ENCODE assay signal across 18 cellular contexts in genomic region chr17:65176646-65177409, GRCh38.
"Had no signal": no experiment of that assay in that cellular context is flagged by ENCODE, and none has a peak within 500 bp of the region (broad histone marks: within the 10 kb centered on the region; RNA-seq: fewer than 3 reads in every experiment).

No MANE protein-coding gene starts in this region.

- H3K27ac ChIP-seq: body of pancreas, coronary artery, esophagus muscularis mucosa, hepatocyte, left lung, SK-N-MC, WERI-Rb-1 had no signal

- FAIRE-seq: kidney had no signal

- H2AFZ ChIP-seq: hepatocyte had no signal

- DNase-seq: activated CD8-positive, alpha-beta memory T cell treated with anti-CD3 and anti-CD28 coated beads, Interleukin-2, amount 50 U/mL, for 4 hours; activated CD8-positive, alpha-beta T cell treated with anti-CD3 and anti-CD28 coated beads, Interleukin-2, amount 10 ng/mL, durations not matched to agents 7 days and 5 days; activated naive CD4-positive, alpha-beta T cell treated with Interleukin-2 at 50 U/mL for 16 hours; amygdala; body of pancreas; central memory CD4-positive, alpha-beta T cell; kidney; left lung; occipital lobe; stimulated activated CD4-positive, alpha-beta T cell treated with anti-CD3 and anti-CD28 coated beads, Interleukin-4, amount 100 ng/mL, for 1 hour; stimulated activated naive CD8-positive, alpha-beta T cell treated with anti-CD3 and anti-CD28 coated beads, Interleukin-15, Interleukin-2, amounts not matched to agents 100 U/mL and 50 U/mL, for 24 hours; trophoblast cell; WERI-Rb-1 had no signal

- ATAC-seq: activated CD8-positive, alpha-beta T cell treated with anti-CD3 and anti-CD28 coated beads, Interleukin-2, amount 10 ng/mL, durations not matched to agents 7 days and 5 days; body of pancreas; left lung; stimulated activated naive CD8-positive, alpha-beta T cell treated with anti-CD3 and anti-CD28 coated beads, Interleukin-15, Interleukin-2, amounts not matched to agents 100 U/mL and 50 U/mL, for 24 hours had no signal

- H3K4me2 ChIP-seq: hepatocyte had no signal

- H3K9me3 Mint-ChIP-seq: nephron had no signal

- H3K4me3 Mint-ChIP-seq: activated CD8-positive, alpha-beta T cell treated with anti-CD3 and anti-CD28 coated beads, Interleukin-2, amount 10 ng/mL, durations not matched to agents 7 days and 5 days; nephron had no signal

- H3K36me3 ChIP-seq: esophagus muscularis mucosa, left lung, WERI-Rb-1 had no signal

- H3K27me3 ChIP-seq: body of pancreas, esophagus muscularis mucosa, hepatocyte, left lung had no signal

- H3K4me3 ChIP-seq: body of pancreas, coronary artery, esophagus muscularis mucosa, hepatocyte, left lung, SK-N-MC had no signal

- H3K4me1 ChIP-seq: body of pancreas had no signal

- H3K9me3 ChIP-seq: body of pancreas, esophagus muscularis mucosa, left lung had no signal
